1 cellular context compared by ENCODE assay signal in the genomic region with DNA sequence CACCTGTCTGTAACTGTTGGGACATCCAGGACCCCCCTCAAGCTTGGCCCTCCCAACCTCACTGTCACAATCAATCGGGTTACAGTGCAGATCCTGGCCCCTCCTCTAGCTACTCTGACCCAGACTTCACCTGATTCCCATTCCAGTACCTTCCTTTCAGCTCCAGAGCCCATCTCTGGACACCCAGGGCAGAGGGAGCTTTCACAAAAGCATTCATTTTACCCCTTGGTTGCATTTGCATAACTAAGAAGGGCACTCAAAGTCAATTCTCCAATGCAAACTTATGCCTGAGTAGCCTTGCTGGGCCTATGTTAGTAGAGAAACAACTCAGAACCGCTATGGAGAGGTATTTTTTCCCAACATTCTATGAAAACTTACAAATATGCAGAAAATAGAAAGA.
TF ChIP-seq lines count a peak whose summit lies in the region.

No MANE protein-coding gene starts in this region.

TF ChIP-seq in H1, 55 proteins besides CTCF, POLR2A, EP300 and RAD21:
- TF ChIP-seq HDAC2 (IDR thresholded peaks at IDR 0.05; ENCODE audit: borderline replicate concordance in 1 of 2, low read depth in 2 of 2, low read length in 2 of 2) (no peak), POU5F1 (IDR thresholded peaks at IDR 0.05; ENCODE audit: low read depth, low read length) (0 out of 2 replicates have a peak, but pooled peaks have one; percentile 22)
